Comparison of ENCODE assay signal across 8 cellular contexts in genomic region chr17:81509048-81509686, GRCh38. TPM values are rescaled to one million over a fixed set of nuclear protein-coding genes. Genes with fewer than 3 reads are reported as not detected.
A peak's percentile ranks its signal among the peaks of the same experiment; 100 is the strongest.
DNase-seq lines count a peak whose midpoint lies in the region; ATAC-seq and TF ChIP-seq lines count a peak whose summit lies in the region.

No MANE protein-coding gene starts in this region.

- CTCF ChIA-PET in CD8-positive, alpha-beta T cell (lab: Charles Lee): interaction anchor here (0.8 to 1.7 kb wide), 5 partner anchors 8 to 26 kb away, joined by 3 to 5 read pairs (median 4); no protein-coding TSS in a partner anchor

- no peak for TF ChIP-seq CTCF in CD8-positive, alpha-beta T cell (IDR thresholded peaks at IDR 0.05)

- peak overlapping the region; percentile 98 for H3K27ac Mint-ChIP-seq in CD8-positive, alpha-beta T cell
- peak overlapping the region; percentile 95 for H3K27ac Mint-ChIP-seq in activated T-helper 17 cell treated with anti-CD3 and anti-CD28 coated beads, Interleukin-2, amount 50 U/mL, for 72 hours
- peak overlapping the region; percentile 90 to 98 (median 96) for H3K27ac Mint-ChIP-seq in immature natural killer cell

- intact Hi-C loops in CD8-positive, alpha-beta T cell (cut with DNase I, micrococcal nuclease): loop anchor here in 1 of 2 experiments (1.0 kb wide), 1 partner anchor 21 kb away; no protein-coding TSS in a partner anchor

- H3K4me3 ChIP-seq in CD8-positive, alpha-beta T cell (ENCODE audit: low read depth, low read length): peak overlapping the region; percentile 84
- H3K4me3 ChIP-seq in HUES48 (ENCODE audit: low read depth, low read length): peak overlapping the region; percentile 97
- H3K4me3 ChIP-seq in stomach smooth muscle (ENCODE audit: low read length in 2 of 2): peak overlapping the region; percentile 98 to 99

- H3K4me3 Mint-ChIP-seq in CD8-positive, alpha-beta T cell: peak overlapping the region; percentile 98
- peak overlapping the region; percentile 98 for H3K4me3 Mint-ChIP-seq in activated T-helper 17 cell treated with anti-CD3 and anti-CD28 coated beads, Interleukin-2, amount 50 U/mL, for 72 hours
- H3K4me3 Mint-ChIP-seq in immature natural killer cell: peak overlapping the region; percentile 95 to 100 (median 96)

- H3K27me3 ChIP-seq in CD8-positive, alpha-beta T cell (ENCODE audit: insufficient read depth, low read length): no peaks in the 10 kb centered on the region
- H3K27me3 ChIP-seq in HUES48 (ENCODE audit: control insufficient read depth, insufficient read depth, low read length) (no peaks in the 10 kb centered on the region), stomach smooth muscle (ENCODE audit: control insufficient read depth in 1 of 2, insufficient read depth in 2 of 2, low read length in 2 of 2) (no peaks in the 10 kb centered on the region)

- H3K4me1 Mint-ChIP-seq in CD8-positive, alpha-beta T cell (ENCODE audit: low read depth): peaks cover 41% of the 10 kb centered on the region
- H3K4me1 Mint-ChIP-seq in activated T-helper 17 cell treated with anti-CD3 and anti-CD28 coated beads, Interleukin-2, amount 50 U/mL, for 72 hours: peaks cover 9% of the 10 kb centered on the region
- peaks cover 41 to 52% of the 10 kb centered on the region in 2 donors for H3K4me1 Mint-ChIP-seq in immature natural killer cell

- H3K9ac ChIP-seq in HUES48 (ENCODE audit: low read depth, low read length) (peak overlapping the region; percentile 98), stomach smooth muscle (ENCODE audit: low read length in 2 of 2) (peak overlapping the region; percentile 89 to 90)

- no peaks in the 10 kb centered on the region for H3K9me3 Mint-ChIP-seq in CD8-positive, alpha-beta T cell
- H3K9me3 Mint-ChIP-seq in activated T-helper 17 cell treated with anti-CD3 and anti-CD28 coated beads, Interleukin-2, amount 50 U/mL, for 72 hours: no peaks in the 10 kb centered on the region
- H3K9me3 Mint-ChIP-seq in immature natural killer cell: peaks cover 0 to 3% (median 0%) of the 10 kb centered on the region in 6 donors

- peaks cover 25% of the 10 kb centered on the region for H3K4me1 ChIP-seq in CD8-positive, alpha-beta T cell (ENCODE audit: insufficient read depth, low read length)
- H3K4me1 ChIP-seq in HUES48 (ENCODE audit: control insufficient read depth, insufficient read depth, low read length) (no peaks in the 10 kb centered on the region), stomach smooth muscle (ENCODE audit: control insufficient read depth, insufficient read depth, low read length) (peaks cover 17% of the 10 kb centered on the region)

- H3K36me3 Mint-ChIP-seq in CD8-positive, alpha-beta T cell: peaks cover 44% of the 10 kb centered on the region
- H3K36me3 Mint-ChIP-seq in activated T-helper 17 cell treated with anti-CD3 and anti-CD28 coated beads, Interleukin-2, amount 50 U/mL, for 72 hours (ENCODE audit: low read depth): peaks cover 54% of the 10 kb centered on the region
- peaks cover 31 to 40% (median 32%) of the 10 kb centered on the region in 3 donors for H3K36me3 Mint-ChIP-seq in immature natural killer cell

- DNase-seq in CD8-positive, alpha-beta T cell: no peak
- DNase-seq in immature natural killer cell (no peak), activated gamma-delta T cell treated with Interleukin-2 at 50 U/mL for 16 hours (no peak)
- DNase-seq in stimulated activated CD4-positive, alpha-beta T cell treated with anti-CD3 and anti-CD28 coated beads, Interleukin-4, amount 100 ng/mL, for 24 hours: no peak

- ATAC-seq in CD8-positive, alpha-beta T cell: no peak
- ATAC-seq in activated T-helper 17 cell treated with anti-CD3 and anti-CD28 coated beads, Interleukin-2, amount 50 U/mL, for 72 hours (replicated peaks): no peak
- ATAC-seq in HG03571 (IDR thresholded peaks at IDR 0.05; ENCODE audit: unreplicated experiment): no peak

- POLR2A ChIA-PET in CD8-positive, alpha-beta T cell (lab: Charles Lee): interaction anchor here (0.6 to 2.8 kb wide), 7 partner anchors 10 to 589 kb away, joined by 3 to 18 read pairs (median 5); partner anchors contain the start of genes NDUFAF8 and TEPSIN

- no peaks in the 10 kb centered on the region for H3K9me3 ChIP-seq in CD8-positive, alpha-beta T cell (ENCODE audit: low read length)
- H3K9me3 ChIP-seq in HUES48 (ENCODE audit: control insufficient read depth, insufficient read depth, low read length): no peaks in the 10 kb centered on the region
- no peaks in the 10 kb centered on the region for H3K9me3 ChIP-seq in stomach smooth muscle (ENCODE audit: control insufficient read depth in 2 of 2, low read length in 2 of 2)

- peak overlapping the region; percentile 56 for H3K27ac ChIP-seq in CD8-positive, alpha-beta T cell (ENCODE audit: low read depth, low read length)
- H3K27ac ChIP-seq in HUES48 (ENCODE audit: low read depth, low read length): peak overlapping the region; percentile 90
- H3K27ac ChIP-seq in stomach smooth muscle (ENCODE audit: low read length): peak overlapping the region; percentile 62

- H3K36me3 ChIP-seq in CD8-positive, alpha-beta T cell (ENCODE audit: insufficient read depth, low read length): peaks cover 37% of the 10 kb centered on the region
- H3K36me3 ChIP-seq in HUES48 (ENCODE audit: control insufficient read depth, insufficient read depth, low read length) (peaks cover 35% of the 10 kb centered on the region), stomach smooth muscle (ENCODE audit: control insufficient read depth in 2 of 2, insufficient read depth in 2 of 2, low read length in 2 of 2) (peaks cover 33 to 37% of the 10 kb centered on the region in 2 donors)

- no peaks in the 10 kb centered on the region for H3K27me3 Mint-ChIP-seq in CD8-positive, alpha-beta T cell (ENCODE audit: low read depth)
- H3K27me3 Mint-ChIP-seq in activated T-helper 17 cell treated with anti-CD3 and anti-CD28 coated beads, Interleukin-2, amount 50 U/mL, for 72 hours: no peaks in the 10 kb centered on the region
- H3K27me3 Mint-ChIP-seq in immature natural killer cell (ENCODE audit: low read depth in 3 of 3): peaks cover 28 to 34% (median 33%) of the 10 kb centered on the region in 3 donors

RNA-seq across cellular contexts. Expression of gene ACTG1, which starts 3.4 kb away (rescaled TPM):
- 1,000 to 10,000 TPM; 1,370 to 1,375 TPM for total RNA-seq in CD8-positive, alpha-beta T cell
- 1,000 to 10,000 TPM; 4,457 to 7,394 TPM for total RNA-seq in activated T-helper 17 cell treated with anti-CD3 and anti-CD28 coated beads, Interleukin-2, amount 50 U/mL, for 72 hours
- polyA plus RNA-seq in immature natural killer cell: 1,000 to 10,000 TPM; 1,637 to 3,074 (median 2,788) TPM

RNA-seq across cellular contexts. Expression of gene FSCN2, which starts 19.0 kb away (rescaled TPM):
- under 1 TPM; 0.36 to 0.38 TPM for total RNA-seq in CD8-positive, alpha-beta T cell
- under 1 TPM; 0.43 to 0.93 TPM for total RNA-seq in activated T-helper 17 cell treated with anti-CD3 and anti-CD28 coated beads, Interleukin-2, amount 50 U/mL, for 72 hours
- polyA plus RNA-seq in immature natural killer cell: under 1 TPM in 1 of 3 donors, not detected in 2; 0.23 TPM

RNA-seq across cellular contexts. Expression of gene FAAP100, which starts 43.0 kb away (rescaled TPM):
- 10 to 100 TPM; 21.7 to 23.5 TPM for total RNA-seq in CD8-positive, alpha-beta T cell
- total RNA-seq in activated T-helper 17 cell treated with anti-CD3 and anti-CD28 coated beads, Interleukin-2, amount 50 U/mL, for 72 hours: 10 to 100 TPM; 26.9 to 38.6 TPM
- polyA plus RNA-seq in immature natural killer cell: 10 to 100 TPM; 11.4 to 25.0 (median 14.5) TPM
